10 cellular contexts compared by ENCODE assay signal in genomic region chr6:43481591-43482242, GRCh38. TPM values are rescaled to one million over a fixed set of nuclear protein-coding genes. Genes with fewer than 3 reads are reported as not detected.
DNase-seq lines count a peak whose midpoint lies in the region; ATAC-seq and TF ChIP-seq lines count a peak whose summit lies in the region.
"Had no signal": no experiment of that assay in that cellular context is flagged by ENCODE, and none has a peak within 500 bp of the region (broad histone marks: within the 10 kb centered on the region; RNA-seq: fewer than 3 reads in every experiment).

No MANE protein-coding gene starts in this region.

- H3K9me3 Mint-ChIP-seq in activated T-helper 17 cell treated with anti-CD3 and anti-CD28 coated beads, Interleukin-2, amount 50 U/mL, for 72 hours, result no peaks in the 10 kb centered on the region
- H3K9me3 Mint-ChIP-seq in mesothelial cell of epicardium, result no peaks in the 10 kb centered on the region
- H3K9me3 Mint-ChIP-seq: activated B cell treated with CpG ODN at 0.5 μM for 24 hours had no signal

- H3K27ac Mint-ChIP-seq in activated T-helper 17 cell treated with anti-CD3 and anti-CD28 coated beads, Interleukin-2, amount 50 U/mL, for 72 hours, result peak overlapping the region; percentile 62
- H3K27ac Mint-ChIP-seq in mesothelial cell of epicardium, result peak overlapping the region; percentile 7
- H3K27ac Mint-ChIP-seq: activated B cell treated with CpG ODN at 0.5 μM for 24 hours had no signal

- no peak for TF ChIP-seq CTCF in mesothelial cell of epicardium (IDR thresholded peaks at IDR 0.05; ENCODE audit: unreplicated experiment)

- H3K36me3 Mint-ChIP-seq in activated T-helper 17 cell treated with anti-CD3 and anti-CD28 coated beads, Interleukin-2, amount 50 U/mL, for 72 hours (ENCODE audit: low read depth), result peaks cover 34% of the 10 kb centered on the region
- no peaks in the 10 kb centered on the region for H3K36me3 Mint-ChIP-seq in mesothelial cell of epicardium

- no peak for ATAC-seq in activated T-helper 17 cell treated with anti-CD3 and anti-CD28 coated beads, Interleukin-2, amount 50 U/mL, for 72 hours (replicated peaks)
- no peak for ATAC-seq in HG03095 (IDR thresholded peaks at IDR 0.05; ENCODE audit: unreplicated experiment)

- no peaks in the 10 kb centered on the region for H3K27me3 Mint-ChIP-seq in activated T-helper 17 cell treated with anti-CD3 and anti-CD28 coated beads, Interleukin-2, amount 50 U/mL, for 72 hours
- no peaks in the 10 kb centered on the region for H3K27me3 Mint-ChIP-seq in mesothelial cell of epicardium (ENCODE audit: low read depth)
- H3K27me3 Mint-ChIP-seq: activated B cell treated with CpG ODN at 0.5 μM for 24 hours had no signal

- DNase-seq in HT1080 (ENCODE audit: low read depth), result peak; percentile 30
- DNase-seq in mesothelial cell of epicardium (ENCODE audit: low spot score in 2 of 2, unreplicated experiment in 2 of 2), result no peak
- DNase-seq in NCI-H1048 (lab: John Stamatoyannopoulos, UW), result no peak
- DNase-seq in DMS 273 treated with DMSO at 0.1 percent for 48 hours (lab: John Stamatoyannopoulos, UW), result no peak
- DNase-seq: activated B cell treated with CpG ODN at 0.5 μM for 24 hours; dermis blood vessel endothelial cell; stimulated activated CD4-positive, alpha-beta T cell treated with anti-CD3 and anti-CD28 coated beads, Interleukin-2, amount 100 ng/mL, for 48 hours; stimulated activated naive CD4-positive, alpha-beta T cell had no signal

- peaks cover 38% of the 10 kb centered on the region for H3K4me1 Mint-ChIP-seq in activated T-helper 17 cell treated with anti-CD3 and anti-CD28 coated beads, Interleukin-2, amount 50 U/mL, for 72 hours
- peaks cover 37% of the 10 kb centered on the region for H3K4me1 Mint-ChIP-seq in mesothelial cell of epicardium

- H3K4me3 Mint-ChIP-seq in activated T-helper 17 cell treated with anti-CD3 and anti-CD28 coated beads, Interleukin-2, amount 50 U/mL, for 72 hours, result no peak overlapping the region
- no peak overlapping the region for H3K4me3 Mint-ChIP-seq in mesothelial cell of epicardium
- H3K4me3 Mint-ChIP-seq: activated B cell treated with CpG ODN at 0.5 μM for 24 hours had no signal

RNA-seq across cellular contexts. Expression of gene TJAP1, which starts 4.3 kb away (rescaled TPM):
- 19.4 and 21.3 TPM in 2 replicates for total RNA-seq in HT1080 (2014; rRNA removed; shearing (Covaris generic))
- 24.2 and 31.2 TPM in 2 replicates for polyA plus RNA-seq in HT1080 (2015; cell fraction: cytosol; rRNA removed)
- polyA plus RNA-seq in HT1080 (2015; cell fraction: nucleus; rRNA removed), result 63.4 and 64.7 TPM in 2 replicates
- total RNA-seq in activated T-helper 17 cell treated with anti-CD3 and anti-CD28 coated beads, Interleukin-2, amount 50 U/mL, for 72 hours, result 10 to 100 TPM; 37.8 to 38.4 TPM
- 45.9 to 52.7 TPM (median 49.7 TPM) in 3 replicates for total RNA-seq in mesothelial cell of epicardium

RNA-seq across cellular contexts. Expression of gene DLK2, which starts 26.4 kb away (rescaled TPM):
- 3.8 and 4.2 TPM in 2 replicates for total RNA-seq in HT1080 (2014; rRNA removed; shearing (Covaris generic))
- polyA plus RNA-seq in HT1080 (2015; cell fraction: cytosol; rRNA removed), result 1.8 and 2.2 TPM in 2 replicates
- 0.84 and 1.3 TPM in 2 replicates for polyA plus RNA-seq in HT1080 (2015; cell fraction: nucleus; rRNA removed)
- total RNA-seq in activated T-helper 17 cell treated with anti-CD3 and anti-CD28 coated beads, Interleukin-2, amount 50 U/mL, for 72 hours, result 1 to 10 TPM; 1.3 to 2.8 TPM
- total RNA-seq in mesothelial cell of epicardium, result 3.5 to 4.7 TPM (median 4.1 TPM) in 3 replicates

RNA-seq across cellular contexts. Expression of gene LRRC73, which starts 28.4 kb away (rescaled TPM):
- total RNA-seq in HT1080 (2014; rRNA removed; shearing (Covaris generic)), result 0.07 and 0.77 TPM in 2 replicates
- polyA plus RNA-seq in HT1080 (2015; cell fraction: cytosol; rRNA removed), result 1.2 TPM in 2 replicates
- 0.60 and 1.1 TPM in 2 replicates for polyA plus RNA-seq in HT1080 (2015; cell fraction: nucleus; rRNA removed)
- under 1 TPM; 0.26 to 0.35 TPM for total RNA-seq in activated T-helper 17 cell treated with anti-CD3 and anti-CD28 coated beads, Interleukin-2, amount 50 U/mL, for 72 hours
- 0.58 to 0.72 TPM (median 0.60 TPM) in 3 replicates for total RNA-seq in mesothelial cell of epicardium

RNA-seq across cellular contexts. Expression of gene YIPF3, which starts 35.0 kb away (rescaled TPM):
- 94.2 and 100 TPM in 2 replicates for total RNA-seq in HT1080 (2014; rRNA removed; shearing (Covaris generic))
- 157 and 186 TPM in 2 replicates for polyA plus RNA-seq in HT1080 (2015; cell fraction: cytosol; rRNA removed)
- polyA plus RNA-seq in HT1080 (2015; cell fraction: nucleus; rRNA removed), result 158 and 171 TPM in 2 replicates
- total RNA-seq in activated T-helper 17 cell treated with anti-CD3 and anti-CD28 coated beads, Interleukin-2, amount 50 U/mL, for 72 hours, result 10 to 100 TPM; 51.5 to 66.7 TPM
- 107 to 112 TPM (median 111 TPM) in 3 replicates for total RNA-seq in mesothelial cell of epicardium

RNA-seq across cellular contexts. Expression of gene POLR1C, which starts 35.2 kb away (rescaled TPM):
- 56.6 and 59.3 TPM in 2 replicates for total RNA-seq in HT1080 (2014; rRNA removed; shearing (Covaris generic))
- 40.8 and 53.7 TPM in 2 replicates for polyA plus RNA-seq in HT1080 (2015; cell fraction: cytosol; rRNA removed)
- polyA plus RNA-seq in HT1080 (2015; cell fraction: nucleus; rRNA removed), result 100 and 112 TPM in 2 replicates
- 10 to 100 TPM; 30.1 to 67.8 TPM for total RNA-seq in activated T-helper 17 cell treated with anti-CD3 and anti-CD28 coated beads, Interleukin-2, amount 50 U/mL, for 72 hours
- total RNA-seq in mesothelial cell of epicardium, result 39.5 to 43.4 TPM (median 41.3 TPM) in 3 replicates
